ENCODE assay signal across 8 cellular contexts in the genomic region with DNA sequence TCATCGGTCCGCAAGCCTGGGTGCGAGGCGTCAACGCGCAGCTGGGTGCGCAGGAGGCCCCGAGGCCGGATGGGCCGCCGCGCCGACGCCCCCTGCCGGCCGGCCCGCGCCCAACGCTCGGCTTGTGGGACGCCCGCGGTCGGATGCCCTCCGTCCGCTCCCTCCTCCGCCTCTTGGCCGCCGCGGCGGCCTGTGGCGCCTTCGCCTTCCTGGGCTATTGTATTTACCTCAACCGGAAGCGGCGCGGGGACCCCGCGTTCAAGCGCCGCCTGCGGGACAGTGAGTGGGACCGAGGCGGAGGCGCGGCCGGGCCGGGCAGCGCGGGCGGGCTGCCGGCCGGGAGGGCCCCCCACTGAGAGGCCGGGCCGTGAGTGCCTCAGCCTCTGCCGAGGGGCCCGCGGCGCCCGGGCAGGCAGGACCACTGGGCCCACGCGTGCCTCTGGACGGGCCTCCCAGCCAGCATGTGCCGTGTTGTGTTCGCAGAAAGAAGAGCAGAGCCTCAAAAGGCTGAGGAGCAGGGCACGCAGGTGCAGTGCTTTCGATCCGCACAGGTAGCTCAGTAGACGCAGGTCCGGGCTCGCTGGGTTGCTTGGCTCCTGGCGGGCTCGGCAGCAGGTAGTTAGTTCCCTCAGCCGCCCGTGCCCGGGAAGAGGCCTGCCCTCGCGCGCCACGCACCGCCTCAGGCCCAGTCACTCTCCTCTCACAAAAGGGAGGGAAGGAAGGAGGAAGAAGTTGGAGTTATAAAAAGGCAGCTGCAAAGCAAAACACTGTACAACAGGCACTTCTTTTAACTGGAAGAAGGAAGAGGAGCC. TPM values are rescaled to one million over a fixed set of nuclear protein-coding genes. Genes with fewer than 3 reads are reported as not detected.
DNase-seq lines count a peak whose midpoint lies in the region; ATAC-seq and TF ChIP-seq lines count a peak whose summit lies in the region.

A gene (plus strand): TSS at position 116 of the 812 bp plus-strand sequence. CDS start 28 bp downstream, at position 144.

- TF ChIP-seq POLR2A in prostate gland (IDR thresholded peaks at IDR 0.05): peak; percentile 14

- TF ChIP-seq CTCF in prostate gland (IDR thresholded peaks at IDR 0.05): peak; percentile 73 to 91 (median 74)

- intact Hi-C loops in left cardiac atrium (cut with DNase I): no loop called here
- intact Hi-C loops in prostate gland (cut with DNase I): no loop called here

- H3K9me3 ChIP-seq in prostate gland: no peaks in the 10 kb centered on the region

- 2 to 3% (median 3%) methylated on average over 74 to 81 of the region's 81 CpGs for WGBS in adipose tissue, 3 donors
- 5% methylated on average over 70 of the region's 81 CpGs for WGBS in prostate gland
- 3% methylated on average over 81 of the region's 81 CpGs for WGBS in urinary bladder

- ATAC-seq in GM21526 (IDR thresholded peaks at IDR 0.05; ENCODE audit: low FRiP score, unreplicated experiment) (peak; percentile 93), left cardiac atrium (peak; percentile 93 to 96)

- peak; percentile 76 for DNase-seq in EH (ENCODE audit: low read depth)
- peak; percentile 83 for DNase-seq in HuH-7.5 (ENCODE audit: low spot score)
- peak; percentile 32 for DNase-seq in SKM-1 treated with dmso at 0.1 percent for 144 hours (lab: John Stamatoyannopoulos, UW; ENCODE audit: unreplicated experiment)
- DNase-seq in left cardiac atrium: peak; percentile 81
- DNase-seq in prostate gland (ENCODE audit: low spot score): peak; percentile 68

- H3K36me3 ChIP-seq in prostate gland: no peaks in the 10 kb centered on the region
- H3K36me3 ChIP-seq in urinary bladder (ENCODE audit: insufficient read depth): no peaks in the 10 kb centered on the region

- H3K4me3 ChIP-seq in prostate gland (peak within 1 kb of the TSS; percentile 52 to 57), urinary bladder (ENCODE audit: low read depth, low read length) (peak within 1 kb of the TSS; percentile 63)

- H3K4me1 ChIP-seq in prostate gland (replicated peaks) (no peaks in the 10 kb centered on the region), urinary bladder (ENCODE audit: insufficient read depth) (no peaks in the 10 kb centered on the region)

- H3K27ac ChIP-seq in adipose tissue (ENCODE audit: low read depth, low read length) (peak within 1 kb of the TSS; percentile 55), prostate gland (peak within 1 kb of the TSS; percentile 83 to 84), urinary bladder (ENCODE audit: low read depth) (peak within 1 kb of the TSS; percentile 40)

- H3K27me3 ChIP-seq in prostate gland (replicated peaks; ENCODE audit: insufficient read depth): no peaks in the 10 kb centered on the region

RNA-seq across cellular contexts. Expression of the gene that starts here (rescaled TPM):
- not detected for polyA plus RNA-seq in adipose tissue
- not detected for total RNA-seq in left cardiac atrium
- 1 to 10 TPM in 1 of 2 donors, not detected in 1; 4.0 TPM for total RNA-seq in prostate gland
- not detected for total RNA-seq in urinary bladder
- polyA plus RNA-seq in urinary bladder: 0.34 TPM

Comparison
In these comparisons a context has a peak if more than half of its experiments do, and no peak if none do; other contexts are left out.
1. Peak in every context shown above with its lines: DNase-seq, ATAC-seq, H3K4me3 ChIP-seq and H3K27ac ChIP-seq.
2. Peak in DNase-seq and ATAC-seq in left cardiac atrium; RNA of the gene not detected or under 1 TPM.
3. DNase-seq: peak in every context shown above with its lines; median percentile 83 in HuH-7.5; 81 in left cardiac atrium; 76 in EH; 68 in prostate gland; 32 in SKM-1 treated with dmso at 0.1 percent for 144 hours.